In the genomic region with DNA sequence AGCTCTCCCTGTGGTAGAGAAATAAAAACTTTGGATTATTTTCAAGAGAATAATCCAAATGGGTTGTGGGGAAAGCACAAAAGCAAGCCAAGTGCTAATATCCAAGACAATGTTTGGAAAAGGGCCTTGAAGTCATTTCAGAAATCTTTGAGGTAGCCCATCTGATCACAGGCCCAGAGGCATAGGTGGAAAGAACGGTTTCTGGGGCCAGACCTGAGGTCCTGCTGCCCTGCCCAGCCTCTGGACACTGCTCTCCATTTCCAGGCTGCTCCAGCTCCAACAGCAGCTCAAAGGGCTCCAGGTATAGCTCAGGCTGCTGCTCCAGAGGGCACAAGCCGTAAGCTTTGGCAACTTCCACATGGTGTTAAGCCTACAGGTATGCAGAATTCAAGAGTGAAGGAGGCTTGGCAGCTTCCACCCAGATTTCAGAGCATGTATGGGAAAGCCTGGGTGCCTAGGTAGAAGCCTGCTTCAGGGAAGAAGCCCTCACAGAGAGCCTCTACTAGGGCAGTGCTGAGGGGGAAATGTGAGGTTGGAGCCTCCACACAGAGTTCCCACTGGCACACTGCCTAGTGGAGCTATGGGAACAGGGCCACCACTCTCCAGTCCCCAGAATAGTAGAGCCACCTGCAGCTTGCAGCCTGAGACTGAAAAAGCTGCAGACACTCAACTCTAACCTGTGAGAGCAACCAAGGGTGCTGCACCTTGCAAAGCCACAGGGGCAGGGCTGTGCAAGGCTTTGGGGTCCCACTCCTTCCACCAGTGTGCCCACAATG, we compare ENCODE assay signal across 28 cellular contexts.
"Had no signal": no experiment of that assay in that cellular context is flagged by ENCODE, and none has a peak within 500 bp of the region (broad histone marks: within the 10 kb centered on the region; RNA-seq: fewer than 3 reads in every experiment).

No MANE protein-coding gene starts in this region.

- DNase-seq: activated CD4-positive, alpha-beta T cell treated with anti-CD3 and anti-CD28 coated beads for 36 hours; activated CD4-positive, alpha-beta T cell treated with anti-CD3 and anti-CD28 coated beads, Interleukin-2, amount 10 ng/mL, durations not matched to agents 7 days and 5 days; activated CD4-positive, alpha-beta T cell treated with anti-CD3 and anti-CD28 coated beads, Interleukin-2, amount 50 U/mL, for 48 hours; activated CD8-positive, alpha-beta T cell treated with anti-CD3 and anti-CD28 coated beads, Interleukin-2, amount 10 ng/mL, durations not matched to agents 7 days and 5 days; activated gamma-delta T cell; activated naive CD4-positive, alpha-beta T cell treated with Interleukin-2 at 50 U/mL for 16 hours; activated naive CD8-positive, alpha-beta T cell treated with anti-CD3 and anti-CD28 coated beads, Interleukin-2, amount 10 ng/mL, durations not matched to agents 7 days and 5 days; activated T-cell treated with anti-CD3 and anti-CD28 coated beads, Interleukin-2, amount 50 U/mL, for 24 hours; amygdala; MM.1S; NCI-H1092; NCI-H146; NCI-H187; NCI-H2081 treated with DMSO at 0.1 percent for 48 hours; NCI-H345; NCI-H524 treated with DMSO at 0.1 percent for 48 hours; PC-9; SHP77; SK-N-SH had no signal

- H3K36me3 ChIP-seq: ascending aorta, cardiac muscle cell, SJSA1 had no signal

- H3K4me3 ChIP-seq: ascending aorta, cardiac muscle cell, PC-9, SJSA1 had no signal

- H2AFZ ChIP-seq: PC-9 had no signal

- H3K4me1 ChIP-seq: SJSA1 had no signal

- ATAC-seq: activated CD4-positive, alpha-beta T cell treated with anti-CD3 and anti-CD28 coated beads for 36 hours; activated CD4-positive, CD25-positive, alpha-beta regulatory T cell treated with anti-CD3 and anti-CD28 coated beads, Interleukin-2, amount 50 U/mL, for 24 hours; activated CD8-positive, alpha-beta T cell treated with anti-CD3 and anti-CD28 coated beads, Interleukin-2, amount 10 ng/mL, durations not matched to agents 7 days and 5 days; WTC11 had no signal

- H3K4me2 ChIP-seq: KMS-11, PC-9, SK-N-SH had no signal

- H3K9ac ChIP-seq: KMS-11, SK-N-SH had no signal

- H3K27me3 ChIP-seq: ascending aorta, cardiac muscle cell, SJSA1 had no signal

- FAIRE-seq: RCC 7860, TTC549 had no signal

- H3K27ac ChIP-seq: ascending aorta, cardiac muscle cell, KMS-11, PC-9, RWPE1, SJSA1 had no signal

- H3K9me3 ChIP-seq: ascending aorta, SJSA1, SK-N-SH had no signal
